Comparison of ENCODE assay signal across 25 cellular contexts in genomic region chr10:110123594-110123993, GRCh38.
"Had no signal": no experiment of that assay in that cellular context is flagged by ENCODE, and none has a peak within 500 bp of the region (broad histone marks: within the 10 kb centered on the region; RNA-seq: fewer than 3 reads in every experiment).

No MANE protein-coding gene starts in this region.

- H3K9me3 ChIP-seq: adrenal gland had no signal

- H3K27ac Mint-ChIP-seq: activated CD8-positive, alpha-beta T cell treated with anti-CD3 and anti-CD28 coated beads for 36 hours; activated naive CD4-positive, alpha-beta T cell treated with anti-CD3 and anti-CD28 coated beads for 36 hours; activated naive CD8-positive, alpha-beta T cell treated with anti-CD3 and anti-CD28 coated beads, Interleukin-2, amount 10 ng/mL, durations not matched to agents 7 days and 5 days; activated T-helper 17 cell treated with anti-CD3 and anti-CD28 coated beads, Interleukin-2, amount 50 U/mL, for 72 hours; T-helper 2 cell treated with Interferon-gamma antibody and Interleukin-4, amounts not matched to agents 5 μg/mL and 100 μg/mL, for 36 hours had no signal

- H3K4me3 Mint-ChIP-seq: activated CD8-positive, alpha-beta T cell treated with anti-CD3 and anti-CD28 coated beads for 36 hours; activated naive CD4-positive, alpha-beta T cell treated with anti-CD3 and anti-CD28 coated beads for 36 hours; activated naive CD8-positive, alpha-beta T cell treated with anti-CD3 and anti-CD28 coated beads, Interleukin-2, amount 10 ng/mL, durations not matched to agents 7 days and 5 days; activated T-helper 17 cell treated with anti-CD3 and anti-CD28 coated beads, Interleukin-2, amount 50 U/mL, for 72 hours; T-helper 2 cell treated with Interferon-gamma antibody and Interleukin-4, amounts not matched to agents 5 μg/mL and 100 μg/mL, for 36 hours had no signal

- H3K4me3 ChIP-seq: adrenal gland had no signal

- H3K4me1 Mint-ChIP-seq: activated naive CD8-positive, alpha-beta T cell treated with anti-CD3 and anti-CD28 coated beads, Interleukin-2, amount 10 ng/mL, durations not matched to agents 7 days and 5 days had no signal

- H3K27me3 Mint-ChIP-seq: activated CD8-positive, alpha-beta T cell treated with anti-CD3 and anti-CD28 coated beads for 36 hours; activated naive CD8-positive, alpha-beta T cell treated with anti-CD3 and anti-CD28 coated beads, Interleukin-2, amount 10 ng/mL, durations not matched to agents 7 days and 5 days; activated T-helper 17 cell treated with anti-CD3 and anti-CD28 coated beads, Interleukin-2, amount 50 U/mL, for 72 hours had no signal

- H3K4me1 ChIP-seq: adrenal gland had no signal

- ATAC-seq: activated CD4-positive, CD25-positive, alpha-beta regulatory T cell treated with anti-CD3 and anti-CD28 coated beads, Interleukin-2, amount 50 U/mL, for 24 hours; activated CD8-positive, alpha-beta T cell treated with anti-CD3 and anti-CD28 coated beads for 36 hours; activated T-helper 17 cell treated with anti-CD3 and anti-CD28 coated beads, Interleukin-2, amount 50 U/mL, for 72 hours had no signal

- H3K27ac ChIP-seq: adrenal gland had no signal

- H3K9me3 Mint-ChIP-seq: activated CD8-positive, alpha-beta T cell treated with anti-CD3 and anti-CD28 coated beads for 36 hours; activated naive CD4-positive, alpha-beta T cell treated with anti-CD3 and anti-CD28 coated beads for 36 hours; activated naive CD8-positive, alpha-beta T cell treated with anti-CD3 and anti-CD28 coated beads, Interleukin-2, amount 10 ng/mL, durations not matched to agents 7 days and 5 days; activated T-helper 17 cell treated with anti-CD3 and anti-CD28 coated beads, Interleukin-2, amount 50 U/mL, for 72 hours; T-helper 2 cell treated with Interferon-gamma antibody and Interleukin-4, amounts not matched to agents 5 μg/mL and 100 μg/mL, for 36 hours had no signal

- H3K27me3 ChIP-seq: adrenal gland had no signal

- DNase-seq: activated CD4-positive, alpha-beta T cell treated with anti-CD3 and anti-CD28 coated beads for 4 hours; activated CD8-positive, alpha-beta memory T cell treated with anti-CD3 and anti-CD28 coated beads, Interleukin-2, amount 50 U/mL, for 4 hours; activated CD8-positive, alpha-beta T cell treated with anti-CD3 and anti-CD28 coated beads for 36 hours; activated gamma-delta T cell; activated naive CD4-positive, alpha-beta T cell treated with anti-CD3 and anti-CD28 coated beads for 36 hours; activated naive CD8-positive, alpha-beta T cell treated with anti-CD3 and anti-CD28 coated beads, Interleukin-2, amount 10 ng/mL, durations not matched to agents 7 days and 5 days; activated T-cell treated with anti-CD3 and anti-CD28 coated beads, Interleukin-2, amount 50 U/mL, for 1 hour; adrenal gland; anterior cingulate cortex; central memory CD4-positive, alpha-beta T cell; Kasumi-1; KBM-7; NCI-H1092; NCI-H1417; NCI-H1930; NCI-H2107; NCI-H2171 treated with DMSO at 0.1 percent for 48 hours; NCI-H226; NCI-H526; NCI-H82; SIG-M5; T-helper 1 cell had no signal
